19 cellular contexts compared by ENCODE assay signal in genomic region chr5:149400304-149400703, GRCh38. TPM values are rescaled to one million over a fixed set of nuclear protein-coding genes. Genes with fewer than 3 reads are reported as not detected.
DNase-seq lines count a peak whose midpoint lies in the region; ATAC-seq, FAIRE-seq and TF ChIP-seq lines count a peak whose summit lies in the region.
"Had no signal": no experiment of that assay in that cellular context is flagged by ENCODE, and none has a peak within 500 bp of the region (broad histone marks: within the 10 kb centered on the region; RNA-seq: fewer than 3 reads in every experiment).

No MANE protein-coding gene starts in this region.

- no peak overlapping the region for H3K56ac ChIP-seq in IMR-90 (ENCODE audit: extremely low read depth, insufficient read depth, low read length)
- peak overlapping the region; percentile 37 for H3K56ac ChIP-seq in mesendoderm (ENCODE audit: low read length)

- no peak overlapping the region for H2BK5ac ChIP-seq in IMR-90 (ENCODE audit: low read depth, low read length, poor library complexity, severe bottlenecking)
- no peak overlapping the region for H2BK5ac ChIP-seq in mesendoderm (ENCODE audit: low read length)

- 0 out of 2 replicates have a peak overlapping the region, but pooled peaks have one; percentile 36 for H3K14ac ChIP-seq in IMR-90 (replicated peaks; ENCODE audit: low read depth, low read length)

- H3K4ac ChIP-seq in IMR-90 (ENCODE audit: low read depth, low read length) (no peak overlapping the region), mesendoderm (ENCODE audit: low read depth, low read length) (no peak overlapping the region)

- ATAC-seq in IMR-90 (ENCODE audit: low read depth): no peak
- ATAC-seq in esophagus mucosa: peak; percentile 66
- ATAC-seq: activated CD8-positive, alpha-beta T cell treated with anti-CD3 and anti-CD28 coated beads for 36 hours; CD8-positive, alpha-beta T cell; pancreas; stimulated activated naive CD8-positive, alpha-beta T cell treated with anti-CD3 and anti-CD28 coated beads, Interleukin-15, Interleukin-2, amounts not matched to agents 100 U/mL and 50 U/mL, for 24 hours had no signal

- H3K4me1 ChIP-seq in IMR-90 (ENCODE audit: control insufficient read depth, insufficient read depth, low read length): peaks cover 16% of the 10 kb centered on the region
- peaks cover 9% of the 10 kb centered on the region for H3K4me1 ChIP-seq in mesendoderm (ENCODE audit: control insufficient read depth, low read depth, low read length)
- H3K4me1 ChIP-seq in rectal smooth muscle tissue (ENCODE audit: control insufficient read depth, insufficient read depth, low read length): peaks cover 30% of the 10 kb centered on the region
- H3K4me1 ChIP-seq: pancreas had no signal

- H4K91ac ChIP-seq in IMR-90 (ENCODE audit: insufficient read depth, low read depth, low read length): no peak overlapping the region

- TF ChIP-seq POLR2A in IMR-90 (IDR thresholded peaks at IDR 0.05; ENCODE audit: low read depth, low read length): no peak

- no peak overlapping the region for H2BK20ac ChIP-seq in IMR-90 (ENCODE audit: low read depth, low read length)

- H2BK120ac ChIP-seq in IMR-90 (ENCODE audit: low read depth, low read length) (0 out of 2 replicates have a peak overlapping the region, but pooled peaks have one; percentile 5), mesendoderm (ENCODE audit: low read depth, low read length) (no peak overlapping the region)

- H3K23ac ChIP-seq in IMR-90 (ENCODE audit: low read depth, low read length) (no peak overlapping the region), mesendoderm (ENCODE audit: low read length) (no peak overlapping the region)

- no peaks in the 10 kb centered on the region for H3K27me3 ChIP-seq in IMR-90 (ENCODE audit: control insufficient read depth, insufficient read depth, low read length)
- no peaks in the 10 kb centered on the region for H3K27me3 ChIP-seq in mesendoderm (ENCODE audit: insufficient read depth, low read length, poor library complexity)
- no peaks in the 10 kb centered on the region for H3K27me3 ChIP-seq in rectal smooth muscle tissue (ENCODE audit: control insufficient read depth, insufficient read depth, low read length)
- H3K27me3 ChIP-seq: pancreas had no signal

- in situ Hi-C loops in IMR-90 (cut with MboI; ENCODE audit: low sequenced_read_pairs): no loop called here

- H3K4me2 ChIP-seq in IMR-90 (ENCODE audit: low read depth, low read length): no peak overlapping the region
- H3K4me2 ChIP-seq in mesendoderm (ENCODE audit: low read length): no peak overlapping the region

- H3K79me1 ChIP-seq in IMR-90 (ENCODE audit: low read depth in 1 of 2, low read length in 2 of 2) (peaks cover 0 to 14% of the 10 kb centered on the region in 2 experiments; a peak in 3 of 4 replicates), mesendoderm (ENCODE audit: low read length) (no peaks in the 10 kb centered on the region)

- intact Hi-C loops in IMR-90 (cut with micrococcal nuclease): no loop called here

- peak overlapping the region; percentile 26 for H2AFZ ChIP-seq in IMR-90 (replicated peaks; ENCODE audit: low read length, poor library complexity)

- peak overlapping the region in 1 of 2 experiments; percentile 16; a peak in 1 of 4 replicates for H4K8ac ChIP-seq in IMR-90 (ENCODE audit: low read depth in 2 of 2, low read length in 2 of 2)
- no peak overlapping the region for H4K8ac ChIP-seq in mesendoderm (ENCODE audit: low read depth, low read length)

- no peak overlapping the region; the same call in 2 of the 3 replicates for H2BK15ac ChIP-seq in IMR-90 (ENCODE audit: low read depth, low read length)
- H2BK15ac ChIP-seq in mesendoderm (replicated peaks; ENCODE audit: low read depth): peak overlapping the region; percentile 2

- H4K20me1 ChIP-seq in IMR-90 (ENCODE audit: insufficient read depth, low read length): peaks cover 6% of the 10 kb centered on the region

- no peak overlapping the region for H2AK9ac ChIP-seq in IMR-90 (replicated peaks; ENCODE audit: low read depth, low read length, poor library complexity)

- H2AK5ac ChIP-seq in IMR-90 (ENCODE audit: low read depth, low read length) (peak overlapping the region; percentile 4; the same call in 1 of the 2 replicates), mesendoderm (ENCODE audit: low read length) (no peak overlapping the region)

- H3K18ac ChIP-seq in IMR-90 (ENCODE audit: low read depth, low read length): no peak overlapping the region
- H3K18ac ChIP-seq in mesendoderm (ENCODE audit: low read length): no peak overlapping the region

- H3K27ac ChIP-seq in IMR-90 (ENCODE audit: insufficient read depth, low read length) (no peak overlapping the region), mesendoderm (ENCODE audit: low read depth, low read length) (no peak overlapping the region), rectal smooth muscle tissue (ENCODE audit: low read depth, low read length) (peak overlapping the region; percentile 80)
- H3K27ac ChIP-seq: pancreas had no signal

- CTCF ChIA-PET in IMR-90 (lab: Yijun Ruan, JAX): interaction anchor here (1.0 kb wide), 1 partner anchor 18 kb away, joined by 3 read pairs; no protein-coding TSS in a partner anchor

- H3K36me3 ChIP-seq in IMR-90 (ENCODE audit: control insufficient read depth, insufficient read depth, low read length) (no peaks in the 10 kb centered on the region), mesendoderm (ENCODE audit: control insufficient read depth, insufficient read depth, low read length) (no peaks in the 10 kb centered on the region), rectal smooth muscle tissue (ENCODE audit: control insufficient read depth, insufficient read depth, low read length) (no peaks in the 10 kb centered on the region)
- H3K36me3 ChIP-seq: pancreas had no signal

- peaks cover 7% of the 10 kb centered on the region for H3K9me1 ChIP-seq in IMR-90 (ENCODE audit: insufficient read depth, low read length)

- dilution Hi-C loops in IMR-90 (cut with HindIII; ENCODE audit: low sequenced_read_pairs, unreplicated experiment): no loop called here

- H3K79me2 ChIP-seq in mesendoderm (ENCODE audit: control insufficient read depth, insufficient read depth, low read length): no peaks in the 10 kb centered on the region

- H3K4me3 ChIP-seq in IMR-90 (ENCODE audit: insufficient read depth, low read depth, low read length) (no peak overlapping the region), mesendoderm (ENCODE audit: low read length) (no peak overlapping the region), rectal smooth muscle tissue (ENCODE audit: low read length) (no peak overlapping the region)
- H3K4me3 ChIP-seq: pancreas had no signal

- H3K9me3 ChIP-seq in IMR-90 (ENCODE audit: control insufficient read depth, insufficient read depth, low read length): no peaks in the 10 kb centered on the region
- H3K9me3 ChIP-seq: pancreas had no signal

- H4K5ac ChIP-seq in IMR-90 (ENCODE audit: low read depth, low read length): no peak overlapping the region
- no peak overlapping the region for H4K5ac ChIP-seq in mesendoderm (ENCODE audit: low read length)

- no peak for TF ChIP-seq RAD21 in IMR-90 (IDR thresholded peaks at IDR 0.05; ENCODE audit: low read length)

- no peak for TF ChIP-seq CTCF in IMR-90 (conservative IDR thresholded peaks at IDR 0.05; ENCODE audit: low read depth, low read length)

- WGBS in IMR-90 (ENCODE audit: extremely low coverage in 2 of 2, insufficient read length in 1 of 2), 2 experiments: 100% methylated on average over 1 of the region's 6 CpGs; no CpG with 5 or more reads in 1 of the 2 experiments
- no CpG with 5 or more reads among the region's 6 CpGs for WGBS in mesendoderm (ENCODE audit: extremely low coverage, insufficient coverage, low lambda C conversion rate)

- no TSS peak for BruUV-seq in IMR-90 (replicated peaks; lab: Mats Ljungman, UMichigan)

- DNase-seq in IMR-90 (no peak), mesendoderm (peak; percentile 68), urothelium cell line (ENCODE audit: low spot score) (no peak), NCI-H345 treated with DMSO at 0.1 percent for 48 hours (lab: John Stamatoyannopoulos, UW; ENCODE audit: unreplicated experiment) (no peak), NCI-H345 (lab: John Stamatoyannopoulos, UW) (no peak)
- no peak for DNase-seq in NK-92 treated with Interleukin-12 subunit alpha and Interleukin-12 subunit beta, amount 100 ng/mL, for 24 hours (lab: John Stamatoyannopoulos, UW)
- DNase-seq: activated CD8-positive, alpha-beta T cell treated with anti-CD3 and anti-CD28 coated beads for 36 hours; CD8-positive, alpha-beta T cell; cerebellar nuclear complex; DMS79 treated with DMSO at 0.1 percent for 48 hours; foreskin melanocyte; NCI-H2029 treated with DMSO at 0.1 percent for 48 hours; NCI-H774; pancreas; stimulated activated naive CD8-positive, alpha-beta T cell treated with anti-CD3 and anti-CD28 coated beads, Interleukin-15, Interleukin-2, amounts not matched to agents 100 U/mL and 50 U/mL, for 24 hours had no signal

- H3K9ac ChIP-seq in IMR-90 (ENCODE audit: low read depth, low read length) (no peak overlapping the region), mesendoderm (ENCODE audit: low read length) (no peak overlapping the region), rectal smooth muscle tissue (ENCODE audit: low read length) (peak overlapping the region; percentile 35)

- POLR2A ChIA-PET in IMR-90 (lab: Charles Lee; ENCODE audit: unreplicated experiment): no interaction called here

- no peak for FAIRE-seq in urothelium cell line (lab: Jason Lieb, UNC)
- FAIRE-seq: endometrium, pancreas had no signal

TF ChIP-seq in IMR-90, 13 proteins besides CTCF, POLR2A, EP300 and RAD21 (continues in another document):
- TF ChIP-seq FOS (IDR thresholded peaks at IDR 0.05; ENCODE audit: low read depth, low read length) (no peak), RFX5 (IDR thresholded peaks at IDR 0.05; ENCODE audit: low read depth, low read length) (no peak), MAFK (IDR thresholded peaks at IDR 0.05; ENCODE audit: low read depth, low read length) (no peak)

RNA-seq across cellular contexts. Expression of gene IL17B, which starts 21.2 kb away (rescaled TPM):
- total RNA-seq in IMR-90 (2012; rRNA removed): 0.28 TPM in 1 of 2 replicates, not detected in the other
- 0.31 and 0.86 TPM in 2 replicates for polyA plus RNA-seq in IMR-90 (2012; rRNA removed)
- 0.84 TPM in 1 of 2 replicates, not detected in the other for polyA plus RNA-seq in IMR-90 (2012; cell fraction: cytosol; rRNA removed)
- 0.30 and 0.39 TPM in 2 replicates for polyA plus RNA-seq in IMR-90 (2012; cell fraction: nucleus; rRNA removed; ENCODE audit: low replicate concordance)
- 0.28 TPM for total RNA-seq in esophagus mucosa
- 0.10 TPM for polyA plus RNA-seq in mesendoderm (2013, experiment 1 of 2)
- polyA plus RNA-seq in mesendoderm (2013, experiment 2 of 2): not detected
- total RNA-seq: activated CD8-positive, alpha-beta T cell treated with anti-CD3 and anti-CD28 coated beads for 36 hours; CD8-positive, alpha-beta T cell; lung microvascular endothelial cell; pancreas had no signal
- polyA plus RNA-seq: pancreas had no signal

RNA-seq across cellular contexts. Expression of gene PCYOX1L, which starts 42.5 kb away (rescaled TPM):
- total RNA-seq in IMR-90 (2012; rRNA removed): 5.8 and 7.0 TPM in 2 replicates
- polyA plus RNA-seq in IMR-90 (2012; rRNA removed): 14.3 and 16.3 TPM in 2 replicates
- polyA plus RNA-seq in IMR-90 (2012; cell fraction: cytosol; rRNA removed): 10.1 and 15.5 TPM in 2 replicates
- 30.0 and 32.4 TPM in 2 replicates for polyA plus RNA-seq in IMR-90 (2012; cell fraction: nucleus; rRNA removed; ENCODE audit: low replicate concordance)
- total RNA-seq in esophagus mucosa: 6.5 TPM
- polyA plus RNA-seq in mesendoderm (2013, experiment 1 of 2): 1.6 TPM
- 1.5 TPM for polyA plus RNA-seq in mesendoderm (2013, experiment 2 of 2)

RNA-seq across cellular contexts. Expression of gene GRPEL2, which starts 55.0 kb away (rescaled TPM):
- total RNA-seq in IMR-90 (2012; rRNA removed): 18.1 and 30.3 TPM in 2 replicates
- 4.8 and 6.2 TPM in 2 replicates for polyA plus RNA-seq in IMR-90 (2012; rRNA removed)
- polyA plus RNA-seq in IMR-90 (2012; cell fraction: cytosol; rRNA removed): 1.7 and 2.5 TPM in 2 replicates
- polyA plus RNA-seq in IMR-90 (2012; cell fraction: nucleus; rRNA removed; ENCODE audit: low replicate concordance): 4.7 and 6.4 TPM in 2 replicates
- total RNA-seq in esophagus mucosa: 49.6 TPM
- polyA plus RNA-seq in mesendoderm (2013, experiment 1 of 2): 23.5 TPM
- polyA plus RNA-seq in mesendoderm (2013, experiment 2 of 2): 22.5 TPM
